Comparison of ENCODE assay signal across 7 cellular contexts in genomic region chr19:40709817-40710216, GRCh38.
"Had no signal": no experiment of that assay in that cellular context is flagged by ENCODE, and none has a peak within 500 bp of the region (broad histone marks: within the 10 kb centered on the region; RNA-seq: fewer than 3 reads in every experiment).

No MANE protein-coding gene starts in this region.

- DNase-seq: GM23248, GOT3, H7, KG1 had no signal

- H3K27ac ChIP-seq: GM23248 had no signal

- H3K9ac ChIP-seq: GM23248 had no signal

- H2AFZ ChIP-seq: GM23248 had no signal

- ATAC-seq: HCT116 had no signal

- H3K4me3 ChIP-seq: GM23248, HAP-1 had no signal

- H3K9me3 ChIP-seq: HAP-1 had no signal

- FAIRE-seq: HTR-8/SVneo had no signal
